Comparison of ENCODE assay signal across 11 cellular contexts in the genomic region with DNA sequence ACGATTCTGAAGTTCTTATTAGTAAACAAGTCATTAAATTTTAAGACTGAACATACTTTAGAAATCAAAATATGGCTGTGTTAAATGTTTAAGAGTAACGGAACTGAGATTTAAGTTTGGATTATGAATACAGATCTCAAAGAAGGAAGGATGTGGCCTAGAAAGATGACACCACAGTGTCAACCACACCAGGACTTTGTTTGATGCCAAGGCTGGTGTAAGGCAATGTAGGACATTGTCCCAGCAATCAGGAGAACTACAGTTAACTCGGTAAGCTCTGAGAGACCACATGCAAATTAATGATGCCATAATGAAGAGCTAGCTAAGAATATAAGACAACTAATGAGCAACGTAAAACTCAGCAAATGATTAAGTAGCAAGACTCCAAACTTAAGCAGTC.
"Had no signal": no experiment of that assay in that cellular context is flagged by ENCODE, and none has a peak within 500 bp of the region (broad histone marks: within the 10 kb centered on the region; RNA-seq: fewer than 3 reads in every experiment).

No MANE protein-coding gene starts in this region.

- H3K27ac Mint-ChIP-seq: HFFc6, IgD-negative memory B cell had no signal

- ATAC-seq: HCT116, HepG2 had no signal

- H3K36me3 Mint-ChIP-seq: IgD-negative memory B cell had no signal

- H3K9me3 ChIP-seq: HAP-1 had no signal

- H3K27me3 Mint-ChIP-seq: IgD-negative memory B cell had no signal

- H3K4me1 Mint-ChIP-seq: IgD-negative memory B cell had no signal

- DNase-seq: GM23248, GOT3, H7, HFFc6, KBM-7 had no signal

- H3K4me3 Mint-ChIP-seq: HFFc6, IgD-negative memory B cell had no signal

- H3K36me3 ChIP-seq: HAP-1 had no signal

- H3K4me1 ChIP-seq: HAP-1 had no signal

- H3K9ac ChIP-seq: GM23248, KMS-11 had no signal

- H3K4me3 ChIP-seq: GM23248, HAP-1 had no signal

- H3K4me2 ChIP-seq: KMS-11 had no signal

- H3K27ac ChIP-seq: GM23248, HL-60, KMS-11 had no signal

- H2AFZ ChIP-seq: GM23248 had no signal
